Comparison of ENCODE assay signal across 8 cellular contexts in the genomic region with DNA sequence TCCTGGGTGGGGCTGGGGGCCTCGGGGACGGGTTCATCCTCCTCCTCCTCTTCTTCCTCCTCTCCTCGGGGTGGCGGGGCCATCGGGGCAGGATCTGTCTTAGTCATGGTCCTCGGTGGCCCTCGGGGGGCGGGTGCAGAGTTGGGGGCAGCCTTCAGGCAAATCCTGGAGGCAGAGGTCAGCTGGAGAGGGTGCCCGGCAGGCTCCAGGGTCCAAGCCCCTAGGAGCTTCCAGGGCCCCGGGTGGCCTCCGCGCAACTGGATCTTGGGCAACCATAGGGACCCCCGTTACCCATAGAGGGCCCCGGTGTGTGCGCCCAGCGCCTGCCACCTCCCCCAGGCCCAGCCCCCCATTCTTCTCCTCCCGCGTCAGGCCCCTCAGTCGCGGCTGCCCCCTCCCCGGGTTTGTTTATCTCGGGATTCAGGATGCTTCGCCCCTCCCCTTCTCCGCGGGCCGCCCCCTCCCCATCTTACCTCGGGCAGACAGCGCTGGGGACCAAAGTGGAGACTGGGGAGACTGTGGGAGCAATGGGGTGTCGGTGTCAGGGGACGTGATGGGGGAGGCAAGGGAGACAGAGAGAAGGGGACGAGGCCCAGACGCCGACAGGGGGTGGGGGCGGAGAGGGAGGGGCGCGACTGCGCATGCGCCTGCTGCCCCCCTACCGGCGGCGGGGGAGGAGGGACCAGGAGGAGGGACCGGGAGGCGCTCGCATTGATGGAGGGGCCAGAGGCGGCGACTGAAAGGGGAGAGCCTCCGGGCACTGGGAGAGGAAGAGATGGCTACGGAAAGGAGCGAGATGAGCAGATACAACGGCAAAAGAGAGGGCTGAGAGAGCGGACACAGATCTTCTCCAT. TPM values are rescaled to one million over a fixed set of nuclear protein-coding genes. Genes with fewer than 3 reads are reported as not detected.
DNase-seq lines count a peak whose midpoint lies in the region; ATAC-seq and TF ChIP-seq lines count a peak whose summit lies in the region.

A gene with protein sequence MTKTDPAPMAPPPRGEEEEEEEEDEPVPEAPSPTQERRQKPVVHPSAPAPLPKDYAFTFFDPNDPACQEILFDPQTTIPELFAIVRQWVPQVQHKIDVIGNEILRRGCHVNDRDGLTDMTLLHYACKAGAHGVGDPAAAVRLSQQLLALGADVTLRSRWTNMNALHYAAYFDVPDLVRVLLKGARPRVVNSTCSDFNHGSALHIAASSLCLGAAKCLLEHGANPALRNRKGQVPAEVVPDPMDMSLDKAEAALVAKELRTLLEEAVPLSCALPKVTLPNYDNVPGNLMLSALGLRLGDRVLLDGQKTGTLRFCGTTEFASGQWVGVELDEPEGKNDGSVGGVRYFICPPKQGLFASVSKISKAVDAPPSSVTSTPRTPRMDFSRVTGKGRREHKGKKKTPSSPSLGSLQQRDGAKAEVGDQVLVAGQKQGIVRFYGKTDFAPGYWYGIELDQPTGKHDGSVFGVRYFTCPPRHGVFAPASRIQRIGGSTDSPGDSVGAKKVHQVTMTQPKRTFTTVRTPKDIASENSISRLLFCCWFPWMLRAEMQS (minus strand): TSS at position 623 of the 854 bp plus-strand sequence. CDS start 516 bp downstream, at position 107.

- H3K27me3 Mint-ChIP-seq in activated T-helper 17 cell treated with anti-CD3 and anti-CD28 coated beads, Interleukin-2, amount 50 U/mL, for 72 hours: no peaks in the 10 kb centered on the region
- H3K27me3 Mint-ChIP-seq in natural killer cell (ENCODE audit: low read depth in 2 of 2): no peaks in the 10 kb centered on the region

- H3K27ac Mint-ChIP-seq in activated T-helper 17 cell treated with anti-CD3 and anti-CD28 coated beads, Interleukin-2, amount 50 U/mL, for 72 hours: no peak within 1 kb of the TSS
- peak within 1 kb of the TSS in 1 of 2 donors; percentile 63 for H3K27ac Mint-ChIP-seq in natural killer cell

- ATAC-seq in activated T-helper 17 cell treated with anti-CD3 and anti-CD28 coated beads, Interleukin-2, amount 50 U/mL, for 72 hours (replicated peaks): peak; percentile 16
- ATAC-seq in natural killer cell (peak in 2 of 3 donors; percentile 69 to 79), GM19035 (IDR thresholded peaks at IDR 0.05; ENCODE audit: unreplicated experiment) (no peak)

- DNase-seq in DMS153 treated with DMSO at 0.1 percent for 48 hours (lab: John Stamatoyannopoulos, UW; ENCODE audit: unreplicated experiment) (peak; percentile 36), NCI-H2107 (lab: John Stamatoyannopoulos, UW) (peak; percentile 52), foreskin melanocyte (peak; percentile 27), natural killer cell (peak; percentile 35), superior temporal gyrus (ENCODE audit: extremely low spot score) (peak; percentile 84), 8988T (no peak)

- TF ChIP-seq CTCF in natural killer cell (IDR thresholded peaks at IDR 0.05): peak; percentile 35

- H3K9me3 Mint-ChIP-seq in activated T-helper 17 cell treated with anti-CD3 and anti-CD28 coated beads, Interleukin-2, amount 50 U/mL, for 72 hours: no peaks in the 10 kb centered on the region
- H3K9me3 Mint-ChIP-seq in natural killer cell: no peaks in the 10 kb centered on the region

- peaks cover 15% of the 10 kb centered on the region for H3K4me1 Mint-ChIP-seq in activated T-helper 17 cell treated with anti-CD3 and anti-CD28 coated beads, Interleukin-2, amount 50 U/mL, for 72 hours
- H3K4me1 Mint-ChIP-seq in natural killer cell: peaks cover 8 to 40% of the 10 kb centered on the region in 2 donors

- intact Hi-C loops in natural killer cell (cut with micrococcal nuclease): no loop called here

- H3K4me3 Mint-ChIP-seq in activated T-helper 17 cell treated with anti-CD3 and anti-CD28 coated beads, Interleukin-2, amount 50 U/mL, for 72 hours: peak within 1 kb of the TSS; percentile 47
- peak within 1 kb of the TSS; percentile 70 for H3K4me3 Mint-ChIP-seq in natural killer cell

- H3K36me3 Mint-ChIP-seq in activated T-helper 17 cell treated with anti-CD3 and anti-CD28 coated beads, Interleukin-2, amount 50 U/mL, for 72 hours (ENCODE audit: low read depth): peaks cover 27% of the 10 kb centered on the region
- H3K36me3 Mint-ChIP-seq in natural killer cell: no peaks in the 10 kb centered on the region

RNA-seq across cellular contexts. Expression of the gene that starts here (rescaled TPM):
- total RNA-seq in activated T-helper 17 cell treated with anti-CD3 and anti-CD28 coated beads, Interleukin-2, amount 50 U/mL, for 72 hours: 1 to 10 TPM in 1 of 2 donors, under 1 TPM in 1; 0.89 to 7.1 TPM
- total RNA-seq in natural killer cell: 1 to 10 TPM in 2 of 3 donors, under 1 TPM in 1; 0.33 to 2.1 (median 1.3) TPM
